Comparison of ENCODE assay signal across 1 cellular context in the genomic region with DNA sequence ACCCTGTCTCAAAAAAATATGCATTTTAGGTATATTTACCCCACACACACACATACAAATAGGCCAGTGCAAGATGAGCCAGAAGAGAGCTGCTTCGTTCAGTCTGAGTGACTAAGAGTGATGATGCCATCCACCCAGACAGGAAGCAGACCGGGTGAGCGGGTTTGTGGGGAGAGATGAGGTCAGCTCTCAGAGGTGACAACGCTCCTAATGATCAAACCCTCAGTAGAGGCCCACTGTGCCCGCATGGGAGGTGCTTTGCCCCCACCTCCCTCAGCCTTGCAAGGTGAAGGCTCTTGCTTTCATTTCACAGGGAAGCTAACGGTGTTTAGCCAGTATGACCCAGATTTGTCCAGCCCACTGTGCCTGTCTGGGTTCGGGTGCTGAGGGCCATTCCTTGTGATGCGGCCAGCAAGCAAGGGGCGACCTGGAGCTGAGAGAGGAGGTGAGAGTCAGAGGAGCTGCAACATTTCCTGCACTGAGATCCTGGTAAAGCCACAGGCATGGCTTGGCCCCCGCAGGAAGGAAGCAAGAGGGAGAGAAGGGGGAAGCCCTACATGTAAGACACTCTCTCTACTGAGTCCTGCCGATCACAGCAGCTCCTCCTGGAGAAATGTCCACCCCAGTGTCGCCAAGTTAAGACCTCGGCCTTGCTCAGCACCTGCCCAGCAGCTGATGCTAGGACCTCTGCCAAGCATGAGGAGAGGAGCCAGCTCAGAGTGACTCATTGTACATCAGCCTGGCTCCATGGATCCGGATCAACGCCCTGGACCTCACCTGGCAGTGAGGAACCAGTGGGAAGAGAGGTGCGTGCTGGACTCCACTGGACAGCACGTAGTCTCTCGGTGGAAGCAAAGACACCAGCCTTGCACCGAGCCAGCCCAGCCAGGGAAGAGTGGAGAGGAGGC.
TF ChIP-seq lines count a peak whose summit lies in the region.

No MANE protein-coding gene starts in this region.

TF ChIP-seq in HCT116, 20 proteins besides CTCF, POLR2A, EP300 and RAD21:
- TF ChIP-seq SP1 (IDR thresholded peaks at IDR 0.05; ENCODE audit: low read depth) (peak; percentile 81), SRF (IDR thresholded peaks at IDR 0.05; ENCODE audit: low read depth) (no peak), SIN3A (IDR thresholded peaks at IDR 0.05; ENCODE audit: low read depth) (peak; percentile 46; the same call in 1 of the 2 replicates), TCF7L2 (IDR thresholded peaks at IDR 0.05; ENCODE audit: borderline replicate concordance, extremely low read depth, insufficient read depth, insufficient read length) (peak; percentile 15), EGR1 (IDR thresholded peaks at IDR 0.05; ENCODE audit: low read depth) (no peak), CBX3 (IDR thresholded peaks at IDR 0.05; ENCODE audit: low read depth) (peak; percentile 82; the same call in 1 of the 2 replicates), ELF1 (IDR thresholded peaks at IDR 0.05; ENCODE audit: borderline replicate concordance, low read depth) (no peak), POLR2AphosphoS5 (IDR thresholded peaks at IDR 0.05; ENCODE audit: low read depth, low read length) (peak; percentile 66), EZH2 (IDR thresholded peaks at IDR 0.05) (no peak), CEBPB (IDR thresholded peaks at IDR 0.05; ENCODE audit: low read depth) (peak; percentile 77), EZH2phosphoT487 (IDR thresholded peaks at IDR 0.05; ENCODE audit: borderline replicate concordance) (no peak), JUND (IDR thresholded peaks at IDR 0.05) (peak; percentile 90), ZFX (IDR thresholded peaks at IDR 0.05) (no peak), FOSL1 (IDR thresholded peaks at IDR 0.05; ENCODE audit: low read depth) (peak; percentile 95), YY1 (IDR thresholded peaks at IDR 0.05; ENCODE audit: extremely low read depth, insufficient replicate concordance, low read depth, low read length) (peak; percentile 71), ZNF274 (IDR thresholded peaks at IDR 0.05; ENCODE audit: low read depth, low read length) (no peak)
- TF ChIP-seq, protein P1, sequence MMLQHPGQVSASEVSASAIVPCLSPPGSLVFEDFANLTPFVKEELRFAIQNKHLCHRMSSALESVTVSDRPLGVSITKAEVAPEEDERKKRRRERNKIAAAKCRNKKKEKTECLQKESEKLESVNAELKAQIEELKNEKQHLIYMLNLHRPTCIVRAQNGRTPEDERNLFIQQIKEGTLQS (IDR thresholded peaks at IDR 0.05), result peak; percentile 94
- TF ChIP-seq, protein P2, sequence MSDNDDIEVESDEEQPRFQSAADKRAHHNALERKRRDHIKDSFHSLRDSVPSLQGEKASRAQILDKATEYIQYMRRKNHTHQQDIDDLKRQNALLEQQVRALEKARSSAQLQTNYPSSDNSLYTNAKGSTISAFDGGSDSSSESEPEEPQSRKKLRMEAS (IDR thresholded peaks at IDR 0.05), result peak; percentile 93
- TF ChIP-seq, protein P3, sequence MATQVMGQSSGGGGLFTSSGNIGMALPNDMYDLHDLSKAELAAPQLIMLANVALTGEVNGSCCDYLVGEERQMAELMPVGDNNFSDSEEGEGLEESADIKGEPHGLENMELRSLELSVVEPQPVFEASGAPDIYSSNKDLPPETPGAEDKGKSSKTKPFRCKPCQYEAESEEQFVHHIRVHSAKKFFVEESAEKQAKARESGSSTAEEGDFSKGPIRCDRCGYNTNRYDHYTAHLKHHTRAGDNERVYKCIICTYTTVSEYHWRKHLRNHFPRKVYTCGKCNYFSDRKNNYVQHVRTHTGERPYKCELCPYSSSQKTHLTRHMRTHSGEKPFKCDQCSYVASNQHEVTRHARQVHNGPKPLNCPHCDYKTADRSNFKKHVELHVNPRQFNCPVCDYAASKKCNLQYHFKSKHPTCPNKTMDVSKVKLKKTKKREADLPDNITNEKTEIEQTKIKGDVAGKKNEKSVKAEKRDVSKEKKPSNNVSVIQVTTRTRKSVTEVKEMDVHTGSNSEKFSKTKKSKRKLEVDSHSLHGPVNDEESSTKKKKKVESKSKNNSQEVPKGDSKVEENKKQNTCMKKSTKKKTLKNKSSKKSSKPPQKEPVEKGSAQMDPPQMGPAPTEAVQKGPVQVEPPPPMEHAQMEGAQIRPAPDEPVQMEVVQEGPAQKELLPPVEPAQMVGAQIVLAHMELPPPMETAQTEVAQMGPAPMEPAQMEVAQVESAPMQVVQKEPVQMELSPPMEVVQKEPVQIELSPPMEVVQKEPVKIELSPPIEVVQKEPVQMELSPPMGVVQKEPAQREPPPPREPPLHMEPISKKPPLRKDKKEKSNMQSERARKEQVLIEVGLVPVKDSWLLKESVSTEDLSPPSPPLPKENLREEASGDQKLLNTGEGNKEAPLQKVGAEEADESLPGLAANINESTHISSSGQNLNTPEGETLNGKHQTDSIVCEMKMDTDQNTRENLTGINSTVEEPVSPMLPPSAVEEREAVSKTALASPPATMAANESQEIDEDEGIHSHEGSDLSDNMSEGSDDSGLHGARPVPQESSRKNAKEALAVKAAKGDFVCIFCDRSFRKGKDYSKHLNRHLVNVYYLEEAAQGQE (IDR thresholded peaks at IDR 0.05; ENCODE audit: low read depth), result no peak
- TF ChIP-seq, protein P4, sequence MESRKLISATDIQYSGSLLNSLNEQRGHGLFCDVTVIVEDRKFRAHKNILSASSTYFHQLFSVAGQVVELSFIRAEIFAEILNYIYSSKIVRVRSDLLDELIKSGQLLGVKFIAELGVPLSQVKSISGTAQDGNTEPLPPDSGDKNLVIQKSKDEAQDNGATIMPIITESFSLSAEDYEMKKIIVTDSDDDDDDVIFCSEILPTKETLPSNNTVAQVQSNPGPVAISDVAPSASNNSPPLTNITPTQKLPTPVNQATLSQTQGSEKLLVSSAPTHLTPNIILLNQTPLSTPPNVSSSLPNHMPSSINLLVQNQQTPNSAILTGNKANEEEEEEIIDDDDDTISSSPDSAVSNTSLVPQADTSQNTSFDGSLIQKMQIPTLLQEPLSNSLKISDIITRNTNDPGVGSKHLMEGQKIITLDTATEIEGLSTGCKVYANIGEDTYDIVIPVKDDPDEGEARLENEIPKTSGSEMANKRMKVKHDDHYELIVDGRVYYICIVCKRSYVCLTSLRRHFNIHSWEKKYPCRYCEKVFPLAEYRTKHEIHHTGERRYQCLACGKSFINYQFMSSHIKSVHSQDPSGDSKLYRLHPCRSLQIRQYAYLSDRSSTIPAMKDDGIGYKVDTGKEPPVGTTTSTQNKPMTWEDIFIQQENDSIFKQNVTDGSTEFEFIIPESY (IDR thresholded peaks at IDR 0.05; ENCODE audit: extremely low read depth, insufficient replicate concordance, low read length), result no peak
